In genomic region chr10:5413012-5413938, GRCh38 we compare ENCODE assay signal across 8 cellular contexts. TPM values are rescaled to one million over a fixed set of nuclear protein-coding genes. Genes with fewer than 3 reads are reported as not detected.
A peak's percentile ranks its signal among the peaks of the same experiment; 100 is the strongest.
DNase-seq lines count a peak whose midpoint lies in the region; ATAC-seq and TF ChIP-seq lines count a peak whose summit lies in the region.

No MANE protein-coding gene starts in this region.

- no peaks in the 10 kb centered on the region for H3K27me3 ChIP-seq in upper lobe of left lung

- WGBS in upper lobe of left lung, 2 donors: 27 to 33% methylated on average over 15 to 16 of the region's 20 CpGs

- H3K36me3 ChIP-seq in upper lobe of left lung: no peaks in the 10 kb centered on the region

- H3K9me3 ChIP-seq in upper lobe of left lung: no peaks in the 10 kb centered on the region

- H3K27ac ChIP-seq in upper lobe of left lung: peak overlapping the region in 2 of 4 donors; percentile 53 to 82

- TF ChIP-seq EP300 in upper lobe of left lung (IDR thresholded peaks at IDR 0.05): no peak

- DNase-seq in NCI-H748 (lab: John Stamatoyannopoulos, UW; ENCODE audit: unreplicated experiment) (peak; percentile 38), NCI-H748 treated with DMSO at 0.1 percent for 48 hours (lab: John Stamatoyannopoulos, UW) (no peak), LNCaP clone FGC (ENCODE audit: low read depth) (no peak), cerebellar cortex (ENCODE audit: low spot score) (peak; percentile 65), left lobe of liver (ENCODE audit: low spot score) (no peak), upper lobe of left lung (no peak)
- DNase-seq in stimulated activated CD4-positive, alpha-beta T cell treated with anti-CD3 and anti-CD28 coated beads, Interleukin-4, amount 100 ng/mL, for 24 hours: no peak
- no peak for DNase-seq in stimulated activated CD4-positive, alpha-beta T cell treated with anti-CD3 and anti-CD28 coated beads, Interleukin-12 subunit alpha, Interleukin-12 subunit beta, amount 100 ng/mL, for 4 hours

- peak overlapping the region; percentile 79 for H3K4me3 ChIP-seq in LNCaP clone FGC (ENCODE audit: low read depth, low read length)
- peak overlapping the region; percentile 64 to 94 (median 80) for H3K4me3 ChIP-seq in upper lobe of left lung

- no peak for TF ChIP-seq CTCF in LNCaP clone FGC (IDR thresholded peaks at IDR 0.05; ENCODE audit: control insufficient read depth, extremely low read depth, insufficient read depth)
- TF ChIP-seq CTCF in upper lobe of left lung (IDR thresholded peaks at IDR 0.05): no peak

- TF ChIP-seq POLR2A in upper lobe of left lung (IDR thresholded peaks at IDR 0.05): no peak

- peaks cover 0 to 11% (median 8%) of the 10 kb centered on the region in 4 donors for H3K4me1 ChIP-seq in upper lobe of left lung

- ATAC-seq in left lobe of liver (peak; percentile 39), upper lobe of left lung (ENCODE audit: low FRiP score in 2 of 2) (peak in 1 of 2 donors; percentile 34)

RNA-seq across cellular contexts. Expression of gene NET1, which starts 0.9 kb away (rescaled TPM):
- total RNA-seq in left lobe of liver (58.9 TPM), upper lobe of left lung (10 to 100 TPM; 24.1 to 85.0 (median 47.2) TPM)

RNA-seq across cellular contexts. Expression of gene TUBAL3, which starts 8.6 kb away (rescaled TPM):
- total RNA-seq in left lobe of liver: not detected
- total RNA-seq in upper lobe of left lung: under 1 TPM in 1 of 6 donors, not detected in 5; 0.59 TPM

RNA-seq across cellular contexts. Expression of gene UCN3, which starts 48.5 kb away (rescaled TPM):
- total RNA-seq in left lobe of liver (not detected), upper lobe of left lung (1 to 10 TPM in 2 of 6 donors, not detected in 4; 1.3 to 1.6 TPM)

Comparison
In these comparisons a context has a peak if more than half of its experiments do, and no peak if none do; other contexts are left out.
1. DNase-seq: peak in NCI-H748 (single experiment) and cerebellar cortex (single experiment); none in NCI-H748 treated with DMSO at 0.1 percent for 48 hours (single experiment), LNCaP clone FGC (single experiment), left lobe of liver (single experiment), upper lobe of left lung (0 of 2), stimulated activated CD4-positive, alpha-beta T cell treated with anti-CD3 and anti-CD28 coated beads, Interleukin-4, amount 100 ng/mL, for 24 hours (single experiment) and stimulated activated CD4-positive, alpha-beta T cell treated with anti-CD3 and anti-CD28 coated beads, Interleukin-12 subunit alpha, Interleukin-12 subunit beta, amount 100 ng/mL, for 4 hours (single experiment).